Comparison of ENCODE assay signal across 8 cellular contexts in genomic region chr16:28951410-28951943, GRCh38. TPM values are rescaled to one million over a fixed set of nuclear protein-coding genes. Genes with fewer than 3 reads are reported as not detected.
DNase-seq lines count a peak whose midpoint lies in the region; ATAC-seq and TF ChIP-seq lines count a peak whose summit lies in the region.

No MANE protein-coding gene starts in this region.

- 2% methylated on average over 17 of the region's 17 CpGs for WGBS in right cardiac atrium

- no peaks in the 10 kb centered on the region for H3K9me3 Mint-ChIP-seq in stimulated activated naive CD8-positive, alpha-beta T cell treated with anti-CD3 and anti-CD28 coated beads, Interleukin-15, Interleukin-2, amounts not matched to agents 100 ng/mL and 50 ng/mL, for 24 hours
- H3K9me3 Mint-ChIP-seq in stimulated activated effector memory CD8-positive, alpha-beta T cell treated with anti-CD3 and anti-CD28 coated beads, Interleukin-12 subunit alpha, Interleukin-12 subunit beta, amount 100 ng/mL, for 72 hours, result no peaks in the 10 kb centered on the region

- no peaks in the 10 kb centered on the region for H3K27me3 Mint-ChIP-seq in stimulated activated naive CD8-positive, alpha-beta T cell treated with anti-CD3 and anti-CD28 coated beads, Interleukin-15, Interleukin-2, amounts not matched to agents 100 ng/mL and 50 ng/mL, for 24 hours

- peaks cover 26% of the 10 kb centered on the region for H3K4me1 Mint-ChIP-seq in stimulated activated naive CD8-positive, alpha-beta T cell treated with anti-CD3 and anti-CD28 coated beads, Interleukin-15, Interleukin-2, amounts not matched to agents 100 ng/mL and 50 ng/mL, for 24 hours (ENCODE audit: low read depth)
- peaks cover 22% of the 10 kb centered on the region for H3K4me1 Mint-ChIP-seq in stimulated activated effector memory CD8-positive, alpha-beta T cell treated with anti-CD3 and anti-CD28 coated beads, Interleukin-12 subunit alpha, Interleukin-12 subunit beta, amount 100 ng/mL, for 72 hours

- H3K27me3 ChIP-seq in WERI-Rb-1 (ENCODE audit: insufficient read depth, low read depth, severe bottlenecking) (no peaks in the 10 kb centered on the region), right cardiac atrium (ENCODE audit: control insufficient read depth, insufficient read depth) (no peaks in the 10 kb centered on the region)

- H3K27ac ChIP-seq in WERI-Rb-1 (peak overlapping the region; percentile 79), right cardiac atrium (ENCODE audit: low read length) (peak overlapping the region; percentile 40)

- H3K36me3 ChIP-seq in WERI-Rb-1, result peaks cover 42% of the 10 kb centered on the region

- no peaks in the 10 kb centered on the region for H3K9me3 ChIP-seq in WERI-Rb-1 (ENCODE audit: severe bottlenecking)
- H3K9me3 ChIP-seq in right cardiac atrium (ENCODE audit: control insufficient read depth, low read length), result no peaks in the 10 kb centered on the region

- no peak for DNase-seq in stimulated activated naive CD8-positive, alpha-beta T cell treated with anti-CD3 and anti-CD28 coated beads, Interleukin-15, Interleukin-2, amounts not matched to agents 100 U/mL and 50 U/mL, for 24 hours
- DNase-seq in WERI-Rb-1 (peak; percentile 35), right cardiac atrium (peak in 2 of 3 donors; percentile 30 to 82)
- DNase-seq in stimulated activated effector memory CD8-positive, alpha-beta T cell treated with anti-CD3 and anti-CD28 coated beads, Interleukin-12 subunit alpha, Interleukin-12 subunit beta, amount 100 ng/mL, for 72 hours (ENCODE audit: low spot score in 2 of 2), result no peak

- peak overlapping the region; percentile 93 for H3K27ac Mint-ChIP-seq in stimulated activated naive CD8-positive, alpha-beta T cell treated with anti-CD3 and anti-CD28 coated beads, Interleukin-15, Interleukin-2, amounts not matched to agents 100 ng/mL and 50 ng/mL, for 24 hours
- peak overlapping the region; percentile 93 for H3K27ac Mint-ChIP-seq in stimulated activated effector memory CD8-positive, alpha-beta T cell treated with anti-CD3 and anti-CD28 coated beads, Interleukin-12 subunit alpha, Interleukin-12 subunit beta, amount 100 ng/mL, for 72 hours

- H3K4me1 ChIP-seq in right cardiac atrium (ENCODE audit: control insufficient read depth, insufficient read depth, low read length), result no peaks in the 10 kb centered on the region

- peaks cover 41% of the 10 kb centered on the region for H3K36me3 Mint-ChIP-seq in stimulated activated naive CD8-positive, alpha-beta T cell treated with anti-CD3 and anti-CD28 coated beads, Interleukin-15, Interleukin-2, amounts not matched to agents 100 ng/mL and 50 ng/mL, for 24 hours (ENCODE audit: low read depth)
- H3K36me3 Mint-ChIP-seq in stimulated activated effector memory CD8-positive, alpha-beta T cell treated with anti-CD3 and anti-CD28 coated beads, Interleukin-12 subunit alpha, Interleukin-12 subunit beta, amount 100 ng/mL, for 72 hours, result peaks cover 60% of the 10 kb centered on the region

- intact Hi-C loops in right cardiac atrium (cut with DNase I), result no loop called here

- ATAC-seq in stimulated activated naive CD8-positive, alpha-beta T cell treated with anti-CD3 and anti-CD28 coated beads, Interleukin-15, Interleukin-2, amounts not matched to agents 100 U/mL and 50 U/mL, for 24 hours, result no peak
- ATAC-seq in right cardiac atrium (peak; percentile 49 to 71), GM18517 (IDR thresholded peaks at IDR 0.05; ENCODE audit: unreplicated experiment) (no peak), GM21619 (IDR thresholded peaks at IDR 0.05; ENCODE audit: unreplicated experiment) (no peak), HG02798 (IDR thresholded peaks at IDR 0.05; ENCODE audit: poor library complexity, unreplicated experiment) (no peak)
- ATAC-seq in stimulated activated effector memory CD8-positive, alpha-beta T cell treated with anti-CD3 and anti-CD28 coated beads, Interleukin-12 subunit alpha, Interleukin-12 subunit beta, amount 100 ng/mL, for 72 hours, result no peak

- TF ChIP-seq CTCF in WERI-Rb-1 (IDR thresholded peaks at IDR 0.05; ENCODE audit: low read depth, low read length), result no peak

- H3K4me3 ChIP-seq in WERI-Rb-1 (ENCODE audit: low read depth, low read length) (peak overlapping the region; percentile 93), right cardiac atrium (ENCODE audit: low read length) (peak overlapping the region; percentile 86)

- peak overlapping the region; percentile 95 for H3K4me3 Mint-ChIP-seq in stimulated activated naive CD8-positive, alpha-beta T cell treated with anti-CD3 and anti-CD28 coated beads, Interleukin-15, Interleukin-2, amounts not matched to agents 100 ng/mL and 50 ng/mL, for 24 hours
- peak overlapping the region; percentile 83 for H3K4me3 Mint-ChIP-seq in stimulated activated effector memory CD8-positive, alpha-beta T cell treated with anti-CD3 and anti-CD28 coated beads, Interleukin-12 subunit alpha, Interleukin-12 subunit beta, amount 100 ng/mL, for 72 hours

RNA-seq across cellular contexts. Expression of gene NFATC2IP, which starts 0.7 kb away (rescaled TPM):
- 10 to 100 TPM; 17.0 to 18.0 (median 17.5) TPM for total RNA-seq in right cardiac atrium
- 13.4 TPM for polyA plus RNA-seq in right cardiac atrium

RNA-seq across cellular contexts. Expression of gene CD19, which starts 19.7 kb away (rescaled TPM):
- under 1 TPM in 2 of 4 donors, not detected in 2; 0.12 to 0.20 TPM for total RNA-seq in right cardiac atrium
- 0.25 TPM for polyA plus RNA-seq in right cardiac atrium

RNA-seq across cellular contexts. Expression of gene SPNS1, which starts 23.1 kb away (rescaled TPM):
- total RNA-seq in right cardiac atrium, result 10 to 100 TPM; 16.1 to 18.0 (median 16.5) TPM
- polyA plus RNA-seq in right cardiac atrium, result 19.5 TPM

RNA-seq across cellular contexts. Expression of gene RABEP2, which starts 26.4 kb away (rescaled TPM):
- 10 to 100 TPM; 13.4 to 24.3 (median 19.2) TPM for total RNA-seq in right cardiac atrium
- 27.4 TPM for polyA plus RNA-seq in right cardiac atrium

RNA-seq across cellular contexts. Expression of gene LAT, which starts 33.4 kb away (rescaled TPM):
- total RNA-seq in right cardiac atrium, result 1 to 10 TPM; 1.2 to 2.9 (median 2.2) TPM
- polyA plus RNA-seq in right cardiac atrium, result 2.0 TPM

Comparison
In these comparisons a context has a peak if more than half of its experiments do, and no peak if none do; other contexts are left out.
1. ATAC-seq: peak in right cardiac atrium (2 of 2); none in stimulated activated naive CD8-positive, alpha-beta T cell treated with anti-CD3 and anti-CD28 coated beads, Interleukin-15, Interleukin-2, amounts not matched to agents 100 U/mL and 50 U/mL, for 24 hours (single experiment), stimulated activated effector memory CD8-positive, alpha-beta T cell treated with anti-CD3 and anti-CD28 coated beads, Interleukin-12 subunit alpha, Interleukin-12 subunit beta, amount 100 ng/mL, for 72 hours (single experiment), GM18517 (single experiment), GM21619 (single experiment) and HG02798 (single experiment).
2. DNase-seq: peak in WERI-Rb-1 (single experiment) and right cardiac atrium (2 of 3); none in stimulated activated naive CD8-positive, alpha-beta T cell treated with anti-CD3 and anti-CD28 coated beads, Interleukin-15, Interleukin-2, amounts not matched to agents 100 U/mL and 50 U/mL, for 24 hours (single experiment) and stimulated activated effector memory CD8-positive, alpha-beta T cell treated with anti-CD3 and anti-CD28 coated beads, Interleukin-12 subunit alpha, Interleukin-12 subunit beta, amount 100 ng/mL, for 72 hours (0 of 2).